8 cellular contexts compared by ENCODE assay signal in the genomic region with DNA sequence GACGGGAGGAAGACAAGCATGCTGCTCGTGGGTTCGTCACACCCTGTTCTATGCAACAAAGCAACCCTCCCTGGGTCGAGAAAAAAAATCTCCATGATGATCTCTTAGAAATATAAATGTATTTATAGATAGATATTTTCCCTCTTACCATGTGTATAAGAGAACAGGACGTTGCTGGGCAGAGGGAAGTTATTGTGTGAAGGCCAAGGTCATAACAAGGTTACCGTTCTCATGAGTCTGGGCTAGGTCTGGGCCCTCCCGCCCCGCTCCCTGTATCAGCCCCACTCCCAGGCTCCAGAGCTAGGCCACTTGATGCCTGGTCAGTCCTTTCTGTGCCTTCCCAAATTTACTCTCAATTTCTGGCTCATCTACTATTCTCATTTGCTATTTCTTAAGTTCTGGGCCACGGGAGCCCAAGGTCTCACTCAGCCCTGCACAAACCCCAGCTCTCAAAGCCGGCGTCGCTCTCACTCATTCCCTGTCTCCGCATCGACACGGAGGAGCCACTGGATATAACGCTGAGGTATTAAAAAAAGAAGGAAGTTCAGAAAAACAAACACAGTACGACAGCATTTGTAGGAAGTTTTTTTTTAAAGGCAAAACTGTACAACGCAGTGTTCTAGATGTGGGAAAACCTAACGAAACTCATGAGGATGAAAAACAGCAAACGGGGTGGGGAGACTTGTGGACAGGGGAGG.
DNase-seq lines count a peak whose midpoint lies in the region; ATAC-seq, FAIRE-seq and TF ChIP-seq lines count a peak whose summit lies in the region.

No MANE protein-coding gene starts in this region.

- intact Hi-C loops in pancreas (cut with DNase I): no loop called here

- 8 to 15% methylated on average over 19 to 20 of the region's 20 CpGs for WGBS in pancreas, 2 donors

- H3K4me3 ChIP-seq in fibroblast of pulmonary artery (replicated peaks; ENCODE audit: low read depth, low read length) (peak overlapping the region; percentile 39), pancreas (peak overlapping the region in 2 of 4 donors; percentile 13 to 29)

- no peaks in the 10 kb centered on the region for H3K36me3 ChIP-seq in pancreas

- H3K27ac ChIP-seq in pancreas: peak overlapping the region; percentile 80 to 92 (median 86)

- DNase-seq in activated effector memory CD4-positive, alpha-beta T cell treated with anti-CD3 and anti-CD28 coated beads, Interleukin-2, amount 50 U/mL, for 16 hours: peak; percentile 74
- no peak for DNase-seq in activated effector memory CD4-positive, alpha-beta T cell treated with Interleukin-2 at 50 U/mL for 16 hours
- DNase-seq in activated CD4-positive, alpha-beta T cell treated with anti-CD3 and anti-CD28 coated beads for 48 hours: peak; percentile 17
- DNase-seq in fibroblast of pulmonary artery (ENCODE audit: low read depth) (no peak), pancreas (no peak), NCI-H510A (lab: John Stamatoyannopoulos, UW) (no peak)

- no peak for TF ChIP-seq CTCF in fibroblast of pulmonary artery (IDR thresholded peaks at IDR 0.05; ENCODE audit: low read length, missing control alignments)
- TF ChIP-seq CTCF in pancreas (IDR thresholded peaks at IDR 0.05): no peak

- no peaks in the 10 kb centered on the region for H3K9me3 ChIP-seq in pancreas

- H3K27me3 ChIP-seq in pancreas: no peaks in the 10 kb centered on the region

- H3K4me1 ChIP-seq in pancreas: peaks cover 28 to 52% (median 46%) of the 10 kb centered on the region in 3 donors

- FAIRE-seq in pancreas (lab: Jason Lieb, UNC): no peak

- peak; percentile 24 to 42 (median 36) for ATAC-seq in pancreas
- ATAC-seq in GM18511 (IDR thresholded peaks at IDR 0.05; ENCODE audit: unreplicated experiment): no peak
- ATAC-seq in HG03460 (IDR thresholded peaks at IDR 0.05; ENCODE audit: unreplicated experiment): no peak

Comparison
In these comparisons a context has a peak if more than half of its experiments do, and no peak if none do; other contexts are left out.
1. DNase-seq: peak in activated effector memory CD4-positive, alpha-beta T cell treated with anti-CD3 and anti-CD28 coated beads, Interleukin-2, amount 50 U/mL, for 16 hours (single experiment) and activated CD4-positive, alpha-beta T cell treated with anti-CD3 and anti-CD28 coated beads for 48 hours (single experiment); none in activated effector memory CD4-positive, alpha-beta T cell treated with Interleukin-2 at 50 U/mL for 16 hours (single experiment), fibroblast of pulmonary artery (single experiment), pancreas (0 of 6) and NCI-H510A (single experiment).
2. ATAC-seq: peak in pancreas (4 of 4); none in GM18511 (single experiment) and HG03460 (single experiment).